In genomic region chr9:119313846-119314245, GRCh38 we compare ENCODE assay signal across 1 cellular context.
TF ChIP-seq lines count a peak whose summit lies in the region.

No MANE protein-coding gene starts in this region.

TF ChIP-seq in GM12878, 131 proteins besides CTCF, POLR2A, EP300 and RAD21:
- TF ChIP-seq E2F8 (IDR thresholded peaks at IDR 0.05; ENCODE audit: low read depth, partially characterized antibody) (no peak), ZBTB4 (CRISPR knock-in tag; IDR thresholded peaks at IDR 0.05) (no peak), IKZF1 (conservative IDR thresholded peaks at IDR 0.05) (no peak), MYB (IDR thresholded peaks at IDR 0.05; ENCODE audit: borderline replicate concordance, low read depth, low read length) (no peak), IRF4 (IDR thresholded peaks at IDR 0.05; ENCODE audit: low read depth, low read length) (no peak), WRNIP1 (IDR thresholded peaks at IDR 0.05; ENCODE audit: borderline replicate concordance, low read depth, low read length) (no peak), HDGF (IDR thresholded peaks at IDR 0.05) (no peak), E2F4 (IDR thresholded peaks at IDR 0.05; ENCODE audit: low read depth, low read length) (no peak), MEF2B (IDR thresholded peaks at IDR 0.05; ENCODE audit: partially characterized antibody, poor library complexity, severe bottlenecking) (no peak), ZBED1 (IDR thresholded peaks at IDR 0.05; ENCODE audit: borderline replicate concordance) (no peak), JUNB (IDR thresholded peaks at IDR 0.05) (no peak), MYC (IDR thresholded peaks at IDR 0.05; ENCODE audit: insufficient read depth, insufficient read length, insufficient replicate concordance, low read length, severe bottlenecking) (no peak), STAT1 (conservative IDR thresholded peaks at IDR 0.05) (no peak)
- TF ChIP-seq, protein P1, sequence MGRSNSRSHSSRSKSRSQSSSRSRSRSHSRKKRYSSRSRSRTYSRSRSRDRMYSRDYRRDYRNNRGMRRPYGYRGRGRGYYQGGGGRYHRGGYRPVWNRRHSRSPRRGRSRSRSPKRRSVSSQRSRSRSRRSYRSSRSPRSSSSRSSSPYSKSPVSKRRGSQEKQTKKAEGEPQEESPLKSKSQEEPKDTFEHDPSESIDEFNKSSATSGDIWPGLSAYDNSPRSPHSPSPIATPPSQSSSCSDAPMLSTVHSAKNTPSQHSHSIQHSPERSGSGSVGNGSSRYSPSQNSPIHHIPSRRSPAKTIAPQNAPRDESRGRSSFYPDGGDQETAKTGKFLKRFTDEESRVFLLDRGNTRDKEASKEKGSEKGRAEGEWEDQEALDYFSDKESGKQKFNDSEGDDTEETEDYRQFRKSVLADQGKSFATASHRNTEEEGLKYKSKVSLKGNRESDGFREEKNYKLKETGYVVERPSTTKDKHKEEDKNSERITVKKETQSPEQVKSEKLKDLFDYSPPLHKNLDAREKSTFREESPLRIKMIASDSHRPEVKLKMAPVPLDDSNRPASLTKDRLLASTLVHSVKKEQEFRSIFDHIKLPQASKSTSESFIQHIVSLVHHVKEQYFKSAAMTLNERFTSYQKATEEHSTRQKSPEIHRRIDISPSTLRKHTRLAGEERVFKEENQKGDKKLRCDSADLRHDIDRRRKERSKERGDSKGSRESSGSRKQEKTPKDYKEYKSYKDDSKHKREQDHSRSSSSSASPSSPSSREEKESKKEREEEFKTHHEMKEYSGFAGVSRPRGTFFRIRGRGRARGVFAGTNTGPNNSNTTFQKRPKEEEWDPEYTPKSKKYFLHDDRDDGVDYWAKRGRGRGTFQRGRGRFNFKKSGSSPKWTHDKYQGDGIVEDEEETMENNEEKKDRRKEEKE (IDR thresholded peaks at IDR 0.05): no peak
- TF ChIP-seq, protein P2, sequence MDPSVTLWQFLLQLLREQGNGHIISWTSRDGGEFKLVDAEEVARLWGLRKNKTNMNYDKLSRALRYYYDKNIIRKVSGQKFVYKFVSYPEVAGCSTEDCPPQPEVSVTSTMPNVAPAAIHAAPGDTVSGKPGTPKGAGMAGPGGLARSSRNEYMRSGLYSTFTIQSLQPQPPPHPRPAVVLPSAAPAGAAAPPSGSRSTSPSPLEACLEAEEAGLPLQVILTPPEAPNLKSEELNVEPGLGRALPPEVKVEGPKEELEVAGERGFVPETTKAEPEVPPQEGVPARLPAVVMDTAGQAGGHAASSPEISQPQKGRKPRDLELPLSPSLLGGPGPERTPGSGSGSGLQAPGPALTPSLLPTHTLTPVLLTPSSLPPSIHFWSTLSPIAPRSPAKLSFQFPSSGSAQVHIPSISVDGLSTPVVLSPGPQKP (IDR thresholded peaks at IDR 0.05; ENCODE audit: low read depth, low read length): no peak
- TF ChIP-seq, protein P3, sequence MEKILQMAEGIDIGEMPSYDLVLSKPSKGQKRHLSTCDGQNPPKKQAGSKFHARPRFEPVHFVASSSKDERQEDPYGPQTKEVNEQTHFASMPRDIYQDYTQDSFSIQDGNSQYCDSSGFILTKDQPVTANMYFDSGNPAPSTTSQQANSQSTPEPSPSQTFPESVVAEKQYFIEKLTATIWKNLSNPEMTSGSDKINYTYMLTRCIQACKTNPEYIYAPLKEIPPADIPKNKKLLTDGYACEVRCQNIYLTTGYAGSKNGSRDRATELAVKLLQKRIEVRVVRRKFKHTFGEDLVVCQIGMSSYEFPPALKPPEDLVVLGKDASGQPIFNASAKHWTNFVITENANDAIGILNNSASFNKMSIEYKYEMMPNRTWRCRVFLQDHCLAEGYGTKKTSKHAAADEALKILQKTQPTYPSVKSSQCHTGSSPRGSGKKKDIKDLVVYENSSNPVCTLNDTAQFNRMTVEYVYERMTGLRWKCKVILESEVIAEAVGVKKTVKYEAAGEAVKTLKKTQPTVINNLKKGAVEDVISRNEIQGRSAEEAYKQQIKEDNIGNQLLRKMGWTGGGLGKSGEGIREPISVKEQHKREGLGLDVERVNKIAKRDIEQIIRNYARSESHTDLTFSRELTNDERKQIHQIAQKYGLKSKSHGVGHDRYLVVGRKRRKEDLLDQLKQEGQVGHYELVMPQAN (conservative IDR thresholded peaks at IDR 0.05): no peak
- TF ChIP-seq, protein P4, sequence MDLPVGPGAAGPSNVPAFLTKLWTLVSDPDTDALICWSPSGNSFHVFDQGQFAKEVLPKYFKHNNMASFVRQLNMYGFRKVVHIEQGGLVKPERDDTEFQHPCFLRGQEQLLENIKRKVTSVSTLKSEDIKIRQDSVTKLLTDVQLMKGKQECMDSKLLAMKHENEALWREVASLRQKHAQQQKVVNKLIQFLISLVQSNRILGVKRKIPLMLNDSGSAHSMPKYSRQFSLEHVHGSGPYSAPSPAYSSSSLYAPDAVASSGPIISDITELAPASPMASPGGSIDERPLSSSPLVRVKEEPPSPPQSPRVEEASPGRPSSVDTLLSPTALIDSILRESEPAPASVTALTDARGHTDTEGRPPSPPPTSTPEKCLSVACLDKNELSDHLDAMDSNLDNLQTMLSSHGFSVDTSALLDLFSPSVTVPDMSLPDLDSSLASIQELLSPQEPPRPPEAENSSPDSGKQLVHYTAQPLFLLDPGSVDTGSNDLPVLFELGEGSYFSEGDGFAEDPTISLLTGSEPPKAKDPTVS (IDR thresholded peaks at IDR 0.05; ENCODE audit: low read depth, low read length): no peak
- TF ChIP-seq, protein P5, sequence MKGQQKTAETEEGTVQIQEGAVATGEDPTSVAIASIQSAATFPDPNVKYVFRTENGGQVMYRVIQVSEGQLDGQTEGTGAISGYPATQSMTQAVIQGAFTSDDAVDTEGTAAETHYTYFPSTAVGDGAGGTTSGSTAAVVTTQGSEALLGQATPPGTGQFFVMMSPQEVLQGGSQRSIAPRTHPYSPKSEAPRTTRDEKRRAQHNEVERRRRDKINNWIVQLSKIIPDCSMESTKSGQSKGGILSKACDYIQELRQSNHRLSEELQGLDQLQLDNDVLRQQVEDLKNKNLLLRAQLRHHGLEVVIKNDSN (IDR thresholded peaks at IDR 0.05; ENCODE audit: borderline replicate concordance, extremely low read length, insufficient read depth, low read depth, low read length): no peak
